In the genomic region with DNA sequence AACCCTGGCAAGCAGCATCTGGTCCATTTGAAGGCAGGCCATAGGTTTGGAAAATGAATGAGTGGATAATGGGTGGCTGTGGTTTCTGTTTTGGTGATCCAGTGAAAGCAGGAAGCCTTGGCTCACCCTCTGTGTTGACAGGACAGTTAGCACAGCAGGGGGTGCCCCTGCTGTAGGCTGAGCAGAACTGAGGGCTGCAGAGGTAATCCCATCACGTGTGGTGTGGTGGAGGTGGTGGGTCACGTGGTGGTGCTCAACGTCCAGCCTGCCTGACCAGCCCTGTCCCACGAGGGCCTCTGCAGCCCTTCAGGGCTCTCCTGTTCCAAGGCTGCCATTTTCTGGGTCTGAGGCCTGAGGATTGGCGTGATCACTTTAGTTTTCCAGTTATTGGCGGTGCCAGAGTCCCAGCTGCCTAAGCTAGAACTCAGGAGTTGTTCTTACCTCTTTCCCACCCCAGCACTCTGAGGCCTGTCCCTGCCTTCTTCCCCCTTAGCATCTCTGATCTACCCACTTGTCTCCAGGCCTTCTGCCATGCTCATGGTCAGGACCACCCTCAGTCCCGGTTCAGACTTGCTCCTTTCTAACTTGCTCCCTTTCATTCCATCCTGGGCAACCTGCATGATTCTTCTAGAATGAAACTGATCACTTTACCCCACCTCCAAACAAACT, we compare ENCODE assay signal across 1 cellular context.
TF ChIP-seq lines count a peak whose summit lies in the region.

No MANE protein-coding gene starts in this region.

TF ChIP-seq in GM12878, 131 proteins besides CTCF, POLR2A, EP300 and RAD21:
- TF ChIP-seq, protein P1, sequence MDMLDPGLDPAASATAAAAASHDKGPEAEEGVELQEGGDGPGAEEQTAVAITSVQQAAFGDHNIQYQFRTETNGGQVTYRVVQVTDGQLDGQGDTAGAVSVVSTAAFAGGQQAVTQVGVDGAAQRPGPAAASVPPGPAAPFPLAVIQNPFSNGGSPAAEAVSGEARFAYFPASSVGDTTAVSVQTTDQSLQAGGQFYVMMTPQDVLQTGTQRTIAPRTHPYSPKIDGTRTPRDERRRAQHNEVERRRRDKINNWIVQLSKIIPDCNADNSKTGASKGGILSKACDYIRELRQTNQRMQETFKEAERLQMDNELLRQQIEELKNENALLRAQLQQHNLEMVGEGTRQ (IDR thresholded peaks at IDR 0.05; ENCODE audit: borderline replicate concordance, low read depth, low read length): peak; percentile 53; the same call in 1 of the 2 replicates
- TF ChIP-seq, protein P2, sequence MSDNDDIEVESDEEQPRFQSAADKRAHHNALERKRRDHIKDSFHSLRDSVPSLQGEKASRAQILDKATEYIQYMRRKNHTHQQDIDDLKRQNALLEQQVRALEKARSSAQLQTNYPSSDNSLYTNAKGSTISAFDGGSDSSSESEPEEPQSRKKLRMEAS (IDR thresholded peaks at IDR 0.05; ENCODE audit: low read depth, low read length): peak; percentile 55; the same call in 1 of the 2 replicates
- TF ChIP-seq RUNX3 (IDR thresholded peaks at IDR 0.05; ENCODE audit: low read length) (no peak), PAX5 (IDR thresholded peaks at IDR 0.05; ENCODE audit: borderline replicate concordance, low read depth, low read length) (no peak), LARP7 (IDR thresholded peaks at IDR 0.05) (peak; percentile 24; the same call in 1 of the 2 replicates), IKZF1 (conservative IDR thresholded peaks at IDR 0.05) (0 out of 2 replicates have a peak, but pooled peaks have one; percentile 16), ZSCAN29 (IDR thresholded peaks at IDR 0.05) (no peak), POU2F2 (IDR thresholded peaks at IDR 0.05; ENCODE audit: borderline replicate concordance, low read depth, low read length) (no peak), BHLHE40 (IDR thresholded peaks at IDR 0.05; ENCODE audit: borderline replicate concordance in 1 of 2, low read depth in 2 of 2, low read length in 1 of 2) (peak; percentile 59 to 92; a peak in 3 of 4 replicates), RAD51 (IDR thresholded peaks at IDR 0.05) (peak; percentile 95)
- TF ChIP-seq, protein P3, sequence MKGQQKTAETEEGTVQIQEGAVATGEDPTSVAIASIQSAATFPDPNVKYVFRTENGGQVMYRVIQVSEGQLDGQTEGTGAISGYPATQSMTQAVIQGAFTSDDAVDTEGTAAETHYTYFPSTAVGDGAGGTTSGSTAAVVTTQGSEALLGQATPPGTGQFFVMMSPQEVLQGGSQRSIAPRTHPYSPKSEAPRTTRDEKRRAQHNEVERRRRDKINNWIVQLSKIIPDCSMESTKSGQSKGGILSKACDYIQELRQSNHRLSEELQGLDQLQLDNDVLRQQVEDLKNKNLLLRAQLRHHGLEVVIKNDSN (IDR thresholded peaks at IDR 0.05; ENCODE audit: borderline replicate concordance, extremely low read length, insufficient read depth, low read depth, low read length): peak; percentile 78
- TF ChIP-seq, protein P4, sequence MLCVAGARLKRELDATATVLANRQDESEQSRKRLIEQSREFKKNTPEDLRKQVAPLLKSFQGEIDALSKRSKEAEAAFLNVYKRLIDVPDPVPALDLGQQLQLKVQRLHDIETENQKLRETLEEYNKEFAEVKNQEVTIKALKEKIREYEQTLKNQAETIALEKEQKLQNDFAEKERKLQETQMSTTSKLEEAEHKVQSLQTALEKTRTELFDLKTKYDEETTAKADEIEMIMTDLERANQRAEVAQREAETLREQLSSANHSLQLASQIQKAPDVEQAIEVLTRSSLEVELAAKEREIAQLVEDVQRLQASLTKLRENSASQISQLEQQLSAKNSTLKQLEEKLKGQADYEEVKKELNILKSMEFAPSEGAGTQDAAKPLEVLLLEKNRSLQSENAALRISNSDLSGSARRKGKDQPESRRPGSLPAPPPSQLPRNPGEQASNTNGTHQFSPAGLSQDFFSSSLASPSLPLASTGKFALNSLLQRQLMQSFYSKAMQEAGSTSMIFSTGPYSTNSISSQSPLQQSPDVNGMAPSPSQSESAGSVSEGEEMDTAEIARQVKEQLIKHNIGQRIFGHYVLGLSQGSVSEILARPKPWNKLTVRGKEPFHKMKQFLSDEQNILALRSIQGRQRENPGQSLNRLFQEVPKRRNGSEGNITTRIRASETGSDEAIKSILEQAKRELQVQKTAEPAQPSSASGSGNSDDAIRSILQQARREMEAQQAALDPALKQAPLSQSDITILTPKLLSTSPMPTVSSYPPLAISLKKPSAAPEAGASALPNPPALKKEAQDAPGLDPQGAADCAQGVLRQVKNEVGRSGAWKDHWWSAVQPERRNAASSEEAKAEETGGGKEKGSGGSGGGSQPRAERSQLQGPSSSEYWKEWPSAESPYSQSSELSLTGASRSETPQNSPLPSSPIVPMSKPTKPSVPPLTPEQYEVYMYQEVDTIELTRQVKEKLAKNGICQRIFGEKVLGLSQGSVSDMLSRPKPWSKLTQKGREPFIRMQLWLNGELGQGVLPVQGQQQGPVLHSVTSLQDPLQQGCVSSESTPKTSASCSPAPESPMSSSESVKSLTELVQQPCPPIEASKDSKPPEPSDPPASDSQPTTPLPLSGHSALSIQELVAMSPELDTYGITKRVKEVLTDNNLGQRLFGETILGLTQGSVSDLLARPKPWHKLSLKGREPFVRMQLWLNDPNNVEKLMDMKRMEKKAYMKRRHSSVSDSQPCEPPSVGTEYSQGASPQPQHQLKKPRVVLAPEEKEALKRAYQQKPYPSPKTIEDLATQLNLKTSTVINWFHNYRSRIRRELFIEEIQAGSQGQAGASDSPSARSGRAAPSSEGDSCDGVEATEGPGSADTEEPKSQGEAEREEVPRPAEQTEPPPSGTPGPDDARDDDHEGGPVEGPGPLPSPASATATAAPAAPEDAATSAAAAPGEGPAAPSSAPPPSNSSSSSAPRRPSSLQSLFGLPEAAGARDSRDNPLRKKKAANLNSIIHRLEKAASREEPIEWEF (IDR thresholded peaks at IDR 0.05; ENCODE audit: insufficient replicate concordance, low read depth, low read length): no peak
